18 cellular contexts compared by ENCODE assay signal in the genomic region with DNA sequence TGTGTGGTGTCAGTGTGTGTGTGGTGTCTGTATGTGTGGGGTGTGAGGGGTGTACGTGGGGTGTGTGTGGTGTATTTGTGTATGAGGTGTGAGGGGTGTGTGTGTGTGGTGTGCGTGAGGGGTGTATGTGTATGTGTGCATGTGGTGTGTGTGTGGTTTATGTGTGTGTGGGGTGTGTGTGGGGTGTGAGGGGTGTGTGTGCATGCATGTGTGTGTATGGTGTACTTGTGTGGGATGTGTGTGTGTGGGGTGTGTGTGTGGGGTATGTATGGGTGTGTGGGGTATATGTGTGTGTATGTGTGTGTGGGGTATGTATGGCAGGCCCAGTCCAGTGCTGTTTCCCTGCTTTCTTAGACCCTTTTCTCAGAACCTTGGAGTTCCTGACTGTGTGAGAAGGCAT.
"Had no signal": no experiment of that assay in that cellular context is flagged by ENCODE, and none has a peak within 500 bp of the region (broad histone marks: within the 10 kb centered on the region; RNA-seq: fewer than 3 reads in every experiment).

No MANE protein-coding gene starts in this region.

- H3K36me3 ChIP-seq: neutrophil, SJSA1, transverse colon had no signal

- DNase-seq: activated CD4-positive, alpha-beta T cell treated with anti-CD3 and anti-CD28 coated beads, Interleukin-2, amount 50 U/mL, for 1 hour; activated effector memory CD4-positive, alpha-beta T cell treated with anti-CD3 and anti-CD28 coated beads, Interleukin-2, amount 50 U/mL, for 16 hours; amygdala; cerebellar nuclear complex; dermis blood vessel endothelial cell; head of caudate nucleus; left cardiac atrium; retina; stimulated activated naive B cell treated with anti-CD40 and anti-IgM and Interleukin-4, amounts not matched to agents 10 μg/mL and 1 μg/mL and 100 μg/mL, for 72 hours; T-helper 9 cell; transverse colon had no signal

- H3K4me3 ChIP-seq: lung, SJSA1, transverse colon had no signal

- H3K27me3 ChIP-seq: SJSA1, transverse colon had no signal

- H3K9me3 Mint-ChIP-seq: activated naive CD4-positive, alpha-beta T cell treated with anti-CD3 and anti-CD28 coated beads, Interleukin-2, amount 50 U/mL, for 72 hours had no signal

- H3K27ac Mint-ChIP-seq: stimulated activated naive B cell treated with anti-CD40 and anti-IgM and Interleukin-4, amounts not matched to agents 10 μg/mL and 1 μg/mL and 100 μg/mL, for 72 hours had no signal

- H3K9me3 ChIP-seq: neutrophil, SJSA1, transverse colon had no signal

- H3K4me1 ChIP-seq: SJSA1 had no signal

- ATAC-seq: activated naive CD4-positive, alpha-beta T cell treated with anti-CD3 and anti-CD28 coated beads, Interleukin-2, amount 50 U/mL, for 72 hours; left cardiac atrium; stimulated activated naive B cell treated with anti-CD40 and anti-IgM and Interleukin-4, amounts not matched to agents 10 μg/mL and 1 μg/mL and 100 μg/mL, for 72 hours had no signal

- H3K36me3 Mint-ChIP-seq: activated naive CD4-positive, alpha-beta T cell treated with anti-CD3 and anti-CD28 coated beads, Interleukin-2, amount 50 U/mL, for 72 hours; brain had no signal

- H3K4me3 Mint-ChIP-seq: brain; stimulated activated naive B cell treated with anti-CD40 and anti-IgM and Interleukin-4, amounts not matched to agents 10 μg/mL and 1 μg/mL and 100 μg/mL, for 72 hours had no signal

- H2AFZ ChIP-seq: parathyroid adenoma had no signal

- H3K27ac ChIP-seq: epithelial cell of prostate, neutrophil, parathyroid adenoma, SJSA1, transverse colon had no signal

- H3K9ac ChIP-seq: parathyroid adenoma had no signal
